ENCODE assay signal across 4 cellular contexts in the genomic region with DNA sequence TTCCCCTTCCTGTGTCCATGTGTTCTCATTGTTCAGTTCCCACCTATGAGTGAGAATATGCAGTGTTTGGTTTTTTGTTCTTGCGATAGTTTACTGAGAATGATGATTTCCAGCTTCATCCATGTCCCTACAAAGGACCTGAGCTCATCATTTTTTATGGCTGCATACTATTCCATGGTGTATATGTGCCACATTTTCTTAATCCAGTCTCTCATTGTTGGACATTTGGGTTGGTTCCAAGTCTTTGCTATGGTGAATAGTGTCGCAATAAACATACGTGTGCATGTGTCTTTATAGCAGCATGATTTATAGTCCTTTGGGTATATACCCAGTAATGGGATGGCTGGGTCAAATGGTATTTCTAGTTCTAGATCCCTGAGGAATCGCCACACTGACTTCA. TPM values are rescaled to one million over a fixed set of nuclear protein-coding genes. Genes with fewer than 3 reads are reported as not detected.
"Had no signal": no experiment of that assay in that cellular context is flagged by ENCODE, and none has a peak within 500 bp of the region (broad histone marks: within the 10 kb centered on the region; RNA-seq: fewer than 3 reads in every experiment).

No MANE protein-coding gene starts in this region.

RNA-seq across cellular contexts. Expression of a gene that starts 12.5 kb away (rescaled TPM):
- total RNA-seq: activated CD4-positive, alpha-beta T cell treated with anti-CD3 and anti-CD28 coated beads, Interleukin-2, amount 10 ng/mL, durations not matched to agents 24 days and 14 days; activated CD8-positive, alpha-beta memory T cell treated with anti-CD3 and anti-CD28 coated beads for 36 hours; activated CD8-positive, alpha-beta T cell treated with anti-CD3 and anti-CD28 coated beads for 36 hours; T-helper 17 cell had no signal
